In the genomic region with DNA sequence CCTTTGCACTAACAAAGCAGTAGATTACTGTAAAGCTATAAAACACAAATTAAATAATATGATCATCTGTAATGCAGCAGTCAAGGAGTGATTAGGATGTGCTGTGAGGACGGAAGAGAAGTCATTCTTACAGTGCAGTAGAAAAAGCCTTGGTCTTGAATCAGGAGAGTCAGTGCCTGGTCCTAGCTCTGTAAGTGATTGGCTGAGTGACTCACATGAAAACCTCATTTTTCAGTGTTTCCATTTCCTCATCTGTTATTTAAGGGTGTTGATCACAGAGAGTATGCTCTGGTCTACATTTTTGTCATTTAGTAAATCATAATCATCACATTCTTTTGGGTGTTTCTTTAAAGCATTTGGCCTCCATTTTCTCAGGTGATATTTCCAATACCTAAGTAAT, we compare ENCODE assay signal across 1 cellular context.
TF ChIP-seq lines count a peak whose summit lies in the region.

No MANE protein-coding gene starts in this region.

TF ChIP-seq in HepG2, 621 proteins besides CTCF, POLR2A, EP300 and RAD21:
- TF ChIP-seq ZNF746 (CRISPR knock-in tag; IDR thresholded peaks at IDR 0.05) (no peak), GLI4 (CRISPR knock-in tag; IDR thresholded peaks at IDR 0.05; ENCODE audit: borderline replicate concordance) (no peak), ATF7-NPFF (CRISPR knock-in tag; IDR thresholded peaks at IDR 0.05; ENCODE audit: low read depth) (no peak), ZNF207 (IDR thresholded peaks at IDR 0.05; ENCODE audit: borderline replicate concordance) (no peak), ZFP36L1 (CRISPR knock-in tag; IDR thresholded peaks at IDR 0.05) (no peak), ZFYVE20 (CRISPR knock-in tag; IDR thresholded peaks at IDR 0.05; ENCODE audit: borderline replicate concordance, low read depth) (no peak), ZFX (CRISPR knock-in tag; IDR thresholded peaks at IDR 0.05; ENCODE audit: low read depth) (no peak), ZNF530 (CRISPR knock-in tag; IDR thresholded peaks at IDR 0.05; ENCODE audit: low read depth) (no peak), ZNF30 (CRISPR knock-in tag; IDR thresholded peaks at IDR 0.05) (no peak), ZSCAN29 (CRISPR knock-in tag; conservative IDR thresholded peaks at IDR 0.05) (no peak), GFI1 (CRISPR knock-in tag; IDR thresholded peaks at IDR 0.05; ENCODE audit: borderline replicate concordance) (no peak), BORCS8-MEF2B (CRISPR knock-in tag; IDR thresholded peaks at IDR 0.05) (no peak), SYNCRIP (IDR thresholded peaks at IDR 0.05; ENCODE audit: insufficient read depth, low read depth, low read length) (no peak), TP53 (CRISPR knock-in tag; conservative IDR thresholded peaks at IDR 0.05) (no peak)
- TF ChIP-seq, protein P1, sequence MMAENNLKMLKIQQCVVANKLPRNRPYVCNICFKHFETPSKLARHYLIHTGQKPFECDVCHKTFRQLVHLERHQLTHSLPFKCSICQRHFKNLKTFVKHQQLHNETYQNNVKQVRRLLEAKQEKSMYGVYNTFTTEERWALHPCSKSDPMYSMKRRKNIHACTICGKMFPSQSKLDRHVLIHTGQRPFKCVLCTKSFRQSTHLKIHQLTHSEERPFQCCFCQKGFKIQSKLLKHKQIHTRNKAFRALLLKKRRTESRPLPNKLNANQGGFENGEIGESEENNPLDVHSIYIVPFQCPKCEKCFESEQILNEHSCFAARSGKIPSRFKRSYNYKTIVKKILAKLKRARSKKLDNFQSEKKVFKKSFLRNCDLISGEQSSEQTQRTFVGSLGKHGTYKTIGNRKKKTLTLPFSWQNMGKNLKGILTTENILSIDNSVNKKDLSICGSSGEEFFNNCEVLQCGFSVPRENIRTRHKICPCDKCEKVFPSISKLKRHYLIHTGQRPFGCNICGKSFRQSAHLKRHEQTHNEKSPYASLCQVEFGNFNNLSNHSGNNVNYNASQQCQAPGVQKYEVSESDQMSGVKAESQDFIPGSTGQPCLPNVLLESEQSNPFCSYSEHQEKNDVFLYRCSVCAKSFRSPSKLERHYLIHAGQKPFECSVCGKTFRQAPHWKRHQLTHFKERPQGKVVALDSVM (CRISPR knock-in tag; IDR thresholded peaks at IDR 0.05) = no peak
- TF ChIP-seq, protein P2, sequence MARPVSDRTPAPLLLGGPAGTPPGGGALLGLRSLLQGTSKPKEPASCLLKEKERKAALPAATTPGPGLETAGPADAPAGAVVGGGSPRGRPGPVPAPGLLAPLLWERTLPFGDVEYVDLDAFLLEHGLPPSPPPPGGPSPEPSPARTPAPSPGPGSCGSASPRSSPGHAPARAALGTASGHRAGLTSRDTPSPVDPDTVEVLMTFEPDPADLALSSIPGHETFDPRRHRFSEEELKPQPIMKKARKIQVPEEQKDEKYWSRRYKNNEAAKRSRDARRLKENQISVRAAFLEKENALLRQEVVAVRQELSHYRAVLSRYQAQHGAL (CRISPR knock-in tag; IDR thresholded peaks at IDR 0.05; ENCODE audit: not compliant biosample characterization) = no peak
- TF ChIP-seq, protein P3, sequence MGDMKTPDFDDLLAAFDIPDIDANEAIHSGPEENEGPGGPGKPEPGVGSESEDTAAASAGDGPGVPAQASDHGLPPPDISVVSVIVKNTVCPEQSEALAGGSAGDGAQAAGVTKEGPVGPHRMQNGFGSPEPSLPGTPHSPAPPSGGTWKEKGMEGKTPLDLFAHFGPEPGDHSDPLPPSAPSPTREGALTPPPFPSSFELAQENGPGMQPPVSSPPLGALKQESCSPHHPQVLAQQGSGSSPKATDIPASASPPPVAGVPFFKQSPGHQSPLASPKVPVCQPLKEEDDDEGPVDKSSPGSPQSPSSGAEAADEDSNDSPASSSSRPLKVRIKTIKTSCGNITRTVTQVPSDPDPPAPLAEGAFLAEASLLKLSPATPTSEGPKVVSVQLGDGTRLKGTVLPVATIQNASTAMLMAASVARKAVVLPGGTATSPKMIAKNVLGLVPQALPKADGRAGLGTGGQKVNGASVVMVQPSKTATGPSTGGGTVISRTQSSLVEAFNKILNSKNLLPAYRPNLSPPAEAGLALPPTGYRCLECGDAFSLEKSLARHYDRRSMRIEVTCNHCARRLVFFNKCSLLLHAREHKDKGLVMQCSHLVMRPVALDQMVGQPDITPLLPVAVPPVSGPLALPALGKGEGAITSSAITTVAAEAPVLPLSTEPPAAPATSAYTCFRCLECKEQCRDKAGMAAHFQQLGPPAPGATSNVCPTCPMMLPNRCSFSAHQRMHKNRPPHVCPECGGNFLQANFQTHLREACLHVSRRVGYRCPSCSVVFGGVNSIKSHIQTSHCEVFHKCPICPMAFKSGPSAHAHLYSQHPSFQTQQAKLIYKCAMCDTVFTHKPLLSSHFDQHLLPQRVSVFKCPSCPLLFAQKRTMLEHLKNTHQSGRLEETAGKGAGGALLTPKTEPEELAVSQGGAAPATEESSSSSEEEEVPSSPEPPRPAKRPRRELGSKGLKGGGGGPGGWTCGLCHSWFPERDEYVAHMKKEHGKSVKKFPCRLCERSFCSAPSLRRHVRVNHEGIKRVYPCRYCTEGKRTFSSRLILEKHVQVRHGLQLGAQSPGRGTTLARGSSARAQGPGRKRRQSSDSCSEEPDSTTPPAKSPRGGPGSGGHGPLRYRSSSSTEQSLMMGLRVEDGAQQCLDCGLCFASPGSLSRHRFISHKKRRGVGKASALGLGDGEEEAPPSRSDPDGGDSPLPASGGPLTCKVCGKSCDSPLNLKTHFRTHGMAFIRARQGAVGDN (CRISPR knock-in tag; IDR thresholded peaks at IDR 0.05) = no peak
- TF ChIP-seq, protein P4, sequence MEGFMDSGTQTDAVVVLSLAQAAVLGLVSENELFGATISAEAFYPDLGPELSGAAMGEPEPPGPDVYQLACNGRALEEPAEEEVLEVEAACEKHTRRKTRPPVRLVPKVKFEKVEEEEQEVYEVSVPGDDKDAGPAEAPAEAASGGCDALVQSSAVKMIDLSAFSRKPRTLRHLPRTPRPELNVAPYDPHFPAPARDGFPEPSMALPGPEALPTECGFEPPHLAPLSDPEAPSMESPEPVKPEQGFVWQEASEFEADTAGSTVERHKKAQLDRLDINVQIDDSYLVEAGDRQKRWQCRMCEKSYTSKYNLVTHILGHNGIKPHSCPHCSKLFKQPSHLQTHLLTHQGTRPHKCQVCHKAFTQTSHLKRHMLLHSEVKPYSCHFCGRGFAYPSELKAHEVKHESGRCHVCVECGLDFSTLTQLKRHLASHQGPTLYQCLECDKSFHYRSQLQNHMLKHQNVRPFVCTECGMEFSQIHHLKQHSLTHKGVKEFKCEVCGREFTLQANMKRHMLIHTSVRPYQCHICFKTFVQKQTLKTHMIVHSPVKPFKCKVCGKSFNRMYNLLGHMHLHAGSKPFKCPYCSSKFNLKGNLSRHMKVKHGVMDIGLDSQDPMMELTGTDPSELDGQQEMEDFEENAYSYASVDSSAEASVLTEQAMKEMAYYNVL (CRISPR knock-in tag; IDR thresholded peaks at IDR 0.05; ENCODE audit: borderline replicate concordance) = no peak
- TF ChIP-seq, protein P5, sequence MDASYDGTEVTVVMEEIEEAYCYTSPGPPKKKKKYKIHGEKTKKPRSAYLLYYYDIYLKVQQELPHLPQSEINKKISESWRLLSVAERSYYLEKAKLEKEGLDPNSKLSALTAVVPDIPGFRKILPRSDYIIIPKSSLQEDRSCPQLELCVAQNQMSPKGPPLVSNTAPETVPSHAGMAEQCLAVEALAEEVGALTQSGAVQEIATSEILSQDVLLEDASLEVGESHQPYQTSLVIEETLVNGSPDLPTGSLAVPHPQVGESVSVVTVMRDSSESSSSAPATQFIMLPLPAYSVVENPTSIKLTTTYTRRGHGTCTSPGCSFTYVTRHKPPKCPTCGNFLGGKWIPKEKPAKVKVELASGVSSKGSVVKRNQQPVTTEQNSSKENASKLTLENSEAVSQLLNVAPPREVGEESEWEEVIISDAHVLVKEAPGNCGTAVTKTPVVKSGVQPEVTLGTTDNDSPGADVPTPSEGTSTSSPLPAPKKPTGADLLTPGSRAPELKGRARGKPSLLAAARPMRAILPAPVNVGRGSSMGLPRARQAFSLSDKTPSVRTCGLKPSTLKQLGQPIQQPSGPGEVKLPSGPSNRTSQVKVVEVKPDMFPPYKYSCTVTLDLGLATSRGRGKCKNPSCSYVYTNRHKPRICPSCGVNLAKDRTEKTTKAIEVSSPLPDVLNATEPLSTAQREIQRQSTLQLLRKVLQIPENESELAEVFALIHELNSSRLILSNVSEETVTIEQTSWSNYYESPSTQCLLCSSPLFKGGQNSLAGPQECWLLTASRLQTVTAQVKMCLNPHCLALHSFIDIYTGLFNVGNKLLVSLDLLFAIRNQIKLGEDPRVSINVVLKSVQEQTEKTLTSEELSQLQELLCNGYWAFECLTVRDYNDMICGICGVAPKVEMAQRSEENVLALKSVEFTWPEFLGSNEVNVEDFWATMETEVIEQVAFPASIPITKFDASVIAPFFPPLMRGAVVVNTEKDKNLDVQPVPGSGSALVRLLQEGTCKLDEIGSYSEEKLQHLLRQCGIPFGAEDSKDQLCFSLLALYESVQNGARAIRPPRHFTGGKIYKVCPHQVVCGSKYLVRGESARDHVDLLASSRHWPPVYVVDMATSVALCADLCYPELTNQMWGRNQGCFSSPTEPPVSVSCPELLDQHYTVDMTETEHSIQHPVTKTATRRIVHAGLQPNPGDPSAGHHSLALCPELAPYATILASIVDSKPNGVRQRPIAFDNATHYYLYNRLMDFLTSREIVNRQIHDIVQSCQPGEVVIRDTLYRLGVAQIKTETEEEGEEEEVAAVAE (CRISPR knock-in tag; IDR thresholded peaks at IDR 0.05; ENCODE audit: borderline replicate concordance) = no peak
- TF ChIP-seq, protein P6, sequence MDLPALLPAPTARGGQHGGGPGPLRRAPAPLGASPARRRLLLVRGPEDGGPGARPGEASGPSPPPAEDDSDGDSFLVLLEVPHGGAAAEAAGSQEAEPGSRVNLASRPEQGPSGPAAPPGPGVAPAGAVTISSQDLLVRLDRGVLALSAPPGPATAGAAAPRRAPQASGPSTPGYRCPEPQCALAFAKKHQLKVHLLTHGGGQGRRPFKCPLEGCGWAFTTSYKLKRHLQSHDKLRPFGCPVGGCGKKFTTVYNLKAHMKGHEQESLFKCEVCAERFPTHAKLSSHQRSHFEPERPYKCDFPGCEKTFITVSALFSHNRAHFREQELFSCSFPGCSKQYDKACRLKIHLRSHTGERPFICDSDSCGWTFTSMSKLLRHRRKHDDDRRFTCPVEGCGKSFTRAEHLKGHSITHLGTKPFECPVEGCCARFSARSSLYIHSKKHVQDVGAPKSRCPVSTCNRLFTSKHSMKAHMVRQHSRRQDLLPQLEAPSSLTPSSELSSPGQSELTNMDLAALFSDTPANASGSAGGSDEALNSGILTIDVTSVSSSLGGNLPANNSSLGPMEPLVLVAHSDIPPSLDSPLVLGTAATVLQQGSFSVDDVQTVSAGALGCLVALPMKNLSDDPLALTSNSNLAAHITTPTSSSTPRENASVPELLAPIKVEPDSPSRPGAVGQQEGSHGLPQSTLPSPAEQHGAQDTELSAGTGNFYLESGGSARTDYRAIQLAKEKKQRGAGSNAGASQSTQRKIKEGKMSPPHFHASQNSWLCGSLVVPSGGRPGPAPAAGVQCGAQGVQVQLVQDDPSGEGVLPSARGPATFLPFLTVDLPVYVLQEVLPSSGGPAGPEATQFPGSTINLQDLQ (CRISPR knock-in tag; IDR thresholded peaks at IDR 0.05) = no peak
